2 cellular contexts compared by ENCODE assay signal in genomic region chr11:73999581-74000306, GRCh38.
TF ChIP-seq lines count a peak whose summit lies in the region.

No MANE protein-coding gene starts in this region.

TF ChIP-seq in GM12891, 5 proteins besides CTCF, POLR2A, EP300 and RAD21:
- no peak for TF ChIP-seq POU2F2 (IDR thresholded peaks at IDR 0.05; ENCODE audit: low read depth, low read length)
- TF ChIP-seq POLR2AphosphoS5 (IDR thresholded peaks at IDR 0.05; ENCODE audit: low read depth, low read length), result no peak
- no peak for TF ChIP-seq TAF1 (IDR thresholded peaks at IDR 0.05; ENCODE audit: low read depth, low read length)
- no peak for TF ChIP-seq SPI1 (IDR thresholded peaks at IDR 0.05; ENCODE audit: low read depth, low read length)

TF ChIP-seq in HepG2, 621 proteins besides CTCF, POLR2A, EP300 and RAD21:
- no peak for TF ChIP-seq HDAC6 (IDR thresholded peaks at IDR 0.05; ENCODE audit: low read depth, low read length)
- no peak for TF ChIP-seq AKAP8 (CRISPR knock-in tag; IDR thresholded peaks at IDR 0.05)
- TF ChIP-seq ZNF414 (CRISPR knock-in tag; IDR thresholded peaks at IDR 0.05), result no peak
- no peak for TF ChIP-seq ZNF224 (CRISPR knock-in tag; IDR thresholded peaks at IDR 0.05)
- no peak for TF ChIP-seq DMTF1 (CRISPR knock-in tag; IDR thresholded peaks at IDR 0.05)
- TF ChIP-seq ZNF335 (CRISPR knock-in tag; IDR thresholded peaks at IDR 0.05), result no peak
- TF ChIP-seq ZBTB7B (CRISPR knock-in tag; IDR thresholded peaks at IDR 0.05), result no peak
- TF ChIP-seq ZBTB49 (CRISPR knock-in tag; IDR thresholded peaks at IDR 0.05; ENCODE audit: borderline replicate concordance), result no peak
- no peak for TF ChIP-seq ZNF740 (CRISPR knock-in tag; IDR thresholded peaks at IDR 0.05)
- TF ChIP-seq NCOR1 (IDR thresholded peaks at IDR 0.05; ENCODE audit: borderline replicate concordance, low read length), result no peak
- no peak for TF ChIP-seq ZNF570 (CRISPR knock-in tag; IDR thresholded peaks at IDR 0.05; ENCODE audit: borderline replicate concordance)
- no peak for TF ChIP-seq ZNF343 (CRISPR knock-in tag; IDR thresholded peaks at IDR 0.05)
- TF ChIP-seq NR0B2 (CRISPR knock-in tag; IDR thresholded peaks at IDR 0.05), result no peak
- no peak for TF ChIP-seq ATF7-NPFF (CRISPR knock-in tag; IDR thresholded peaks at IDR 0.05; ENCODE audit: low read depth)
- TF ChIP-seq ZNF513 (CRISPR knock-in tag; conservative IDR thresholded peaks at IDR 0.05), result no peak
- TF ChIP-seq CHCHD3 (CRISPR knock-in tag; IDR thresholded peaks at IDR 0.05), result no peak
- no peak for TF ChIP-seq ZNF451 (CRISPR knock-in tag; IDR thresholded peaks at IDR 0.05)
- TF ChIP-seq SNAI1 (CRISPR knock-in tag; IDR thresholded peaks at IDR 0.05; ENCODE audit: borderline replicate concordance), result no peak
- TF ChIP-seq ZNF281 (CRISPR knock-in tag; IDR thresholded peaks at IDR 0.05; ENCODE audit: borderline replicate concordance), result no peak
